24 cellular contexts compared by ENCODE assay signal in the genomic region with DNA sequence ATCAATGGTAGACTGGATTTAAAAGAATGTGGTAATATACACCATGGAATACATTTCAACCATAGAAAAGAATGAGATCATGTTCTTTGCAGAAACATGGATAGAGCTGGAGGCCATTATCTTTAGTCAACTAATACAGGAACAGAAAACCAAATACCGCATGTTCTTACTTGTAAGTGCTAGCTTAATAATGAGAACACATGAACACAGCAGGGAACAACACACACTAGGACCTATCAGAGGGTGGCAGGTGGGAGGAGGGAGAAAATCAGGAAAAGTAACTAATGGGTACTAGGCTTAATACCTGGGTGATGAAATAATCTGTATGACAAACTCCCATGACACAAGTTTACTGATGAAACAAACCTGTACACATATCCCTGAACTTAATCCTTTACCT.
"Had no signal": no experiment of that assay in that cellular context is flagged by ENCODE, and none has a peak within 500 bp of the region (broad histone marks: within the 10 kb centered on the region; RNA-seq: fewer than 3 reads in every experiment).

No MANE protein-coding gene starts in this region.

- H3K36me3 ChIP-seq: colonic mucosa, esophagus muscularis mucosa, esophagus squamous epithelium, gastrocnemius medialis, gastroesophageal sphincter, heart left ventricle, heart right ventricle had no signal

- FAIRE-seq: endothelial cell of umbilical vein had no signal

- H3K9me3 ChIP-seq: colonic mucosa, esophagus muscularis mucosa, gastrocnemius medialis, gastroesophageal sphincter had no signal

- H3K4me1 ChIP-seq: colonic mucosa, esophagus muscularis mucosa, esophagus squamous epithelium, gastrocnemius medialis, gastroesophageal sphincter, heart left ventricle, heart right ventricle had no signal

- DNase-seq: colonic mucosa; cortex of kidney; dermis blood vessel endothelial cell; dorsolateral prefrontal cortex; effector CD4-positive, alpha-beta T cell; effector CD8-positive, alpha-beta T cell; effector memory CD4-positive, alpha-beta T cell; effector memory CD8-positive, alpha-beta T cell; endodermal cell; erythroblast; esophagus squamous epithelium; foreskin fibroblast; foreskin melanocyte; gastrocnemius medialis; glutamatergic neuron; head of caudate nucleus; heart left ventricle; heart right ventricle had no signal

- H3K4me3 ChIP-seq: colonic mucosa, coronary artery, dorsolateral prefrontal cortex, esophagus muscularis mucosa, esophagus squamous epithelium, gastrocnemius medialis, gastroesophageal sphincter, heart left ventricle, heart right ventricle had no signal

- H3K27ac ChIP-seq: colonic mucosa, coronary artery, dorsolateral prefrontal cortex, epithelial cell of prostate, esophagus muscularis mucosa, esophagus squamous epithelium, gastrocnemius medialis, gastroesophageal sphincter, heart left ventricle, heart right ventricle had no signal

- ATAC-seq: effector memory CD8-positive, alpha-beta T cell; esophagus mucosa; gastrocnemius medialis; gastroesophageal sphincter; heart left ventricle; heart right ventricle had no signal

- H3K27me3 ChIP-seq: colonic mucosa, dorsolateral prefrontal cortex, esophagus muscularis mucosa, esophagus squamous epithelium, gastrocnemius medialis, gastroesophageal sphincter, heart left ventricle, heart right ventricle had no signal
